Comparison of ENCODE assay signal across 9 cellular contexts in the genomic region with DNA sequence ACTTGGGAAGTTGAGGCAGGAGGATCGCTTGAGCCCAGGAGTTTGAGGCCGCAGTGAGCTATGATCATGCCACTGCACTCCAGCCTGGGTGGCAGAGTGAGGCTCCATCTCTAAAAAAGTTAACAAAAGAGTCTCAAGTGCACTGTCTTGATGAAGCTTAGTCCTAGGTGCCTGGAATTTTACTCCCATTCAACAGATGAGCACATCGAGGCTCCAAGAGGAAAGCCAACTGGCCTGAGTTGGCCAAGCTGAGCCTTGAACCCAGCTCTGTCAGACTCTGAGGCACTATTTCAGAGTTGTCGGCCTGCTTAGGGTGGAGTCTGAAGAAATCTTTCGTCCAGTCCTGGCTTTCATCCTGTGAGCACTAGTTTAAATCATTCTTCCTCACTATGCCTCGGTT.
"Had no signal": no experiment of that assay in that cellular context is flagged by ENCODE, and none has a peak within 500 bp of the region (broad histone marks: within the 10 kb centered on the region; RNA-seq: fewer than 3 reads in every experiment).

No MANE protein-coding gene starts in this region.

- H3K4me2 ChIP-seq: GM23338, KMS-11 had no signal

- DNase-seq: H9, HCEC 1CT, IMR-90, KBM-7 had no signal

- H2AFZ ChIP-seq: GM23338 had no signal

- H3K4me3 ChIP-seq: GM23338 had no signal

- H3K9ac ChIP-seq: KMS-11 had no signal

- FAIRE-seq: H1, H54, HTR-8/SVneo had no signal

- ATAC-seq: GM23338 had no signal

- H3K27ac ChIP-seq: KMS-11 had no signal
